10 cellular contexts compared by ENCODE assay signal in genomic region chr7:229184-229964, GRCh38. TPM values are rescaled to one million over a fixed set of nuclear protein-coding genes. Genes with fewer than 3 reads are reported as not detected.
DNase-seq lines count a peak whose midpoint lies in the region; ATAC-seq, FAIRE-seq and TF ChIP-seq lines count a peak whose summit lies in the region.
"Had no signal": no experiment of that assay in that cellular context is flagged by ENCODE, and none has a peak within 500 bp of the region (broad histone marks: within the 10 kb centered on the region; RNA-seq: fewer than 3 reads in every experiment).

No MANE protein-coding gene starts in this region.

- DNase-seq in EL (peak; percentile 89), chondrocyte (ENCODE audit: low spot score) (no peak), H7 (no peak), T-cell (no peak), urothelium cell line (ENCODE audit: low spot score) (no peak)
- DNase-seq: stimulated activated CD4-positive, alpha-beta T cell treated with anti-CD3 and anti-CD28 coated beads, Interleukin-2, amount 100 ng/mL, for 24 hours had no signal

- ATAC-seq in T-cell (replicated peaks in 1 of 4) (no peak), HG03342 (IDR thresholded peaks at IDR 0.05; ENCODE audit: unreplicated experiment) (no peak)

- TF ChIP-seq CTCF in chondrocyte (IDR thresholded peaks at IDR 0.05), result no peak

- no peaks in the 10 kb centered on the region for H3K36me3 ChIP-seq in H7 (replicated peaks; ENCODE audit: control insufficient read depth, insufficient read depth, low read length)

- peaks cover 60% of the 10 kb centered on the region for H3K4me1 Mint-ChIP-seq in chondrocyte (ENCODE audit: low read depth)
- H3K4me1 Mint-ChIP-seq in T-cell, result no peaks in the 10 kb centered on the region

- FAIRE-seq in urothelium cell line (lab: Jason Lieb, UNC), result no peak

- H3K9me3 Mint-ChIP-seq in chondrocyte (ENCODE audit: low read depth) (no peaks in the 10 kb centered on the region), T-cell (no peaks in the 10 kb centered on the region)
- H3K9me3 Mint-ChIP-seq: activated T-helper 2 cell treated with anti-CD3 and anti-CD28 coated beads, Interferon-gamma antibody, Interleukin-2, Interleukin-4, amounts not matched to agents 10 μg/mL and 5 μg/mL and 100 μg/mL, durations not matched to agents 14 hours and 24 hours and 36 hours had no signal

- H3K27me3 ChIP-seq in layer of hippocampus (ENCODE audit: control insufficient read depth, insufficient read depth, low read length) (no peaks in the 10 kb centered on the region), H7 (ENCODE audit: control insufficient read depth, insufficient read depth, low read length) (no peaks in the 10 kb centered on the region)

- H3K27me3 Mint-ChIP-seq in chondrocyte (ENCODE audit: low read depth) (no peaks in the 10 kb centered on the region), T-cell (peaks cover 4 to 12% of the 10 kb centered on the region in 2 donors)

- CTCF ChIA-PET in T-cell (lab: Charles Lee), result no interaction called here

- H3K4me3 Mint-ChIP-seq in chondrocyte (ENCODE audit: unreplicated experiment) (no peak overlapping the region), T-cell (no peak overlapping the region)

- H3K27ac Mint-ChIP-seq in chondrocyte (ENCODE audit: unreplicated experiment) (peak overlapping the region; percentile 83), T-cell (no peak overlapping the region)
- H3K27ac Mint-ChIP-seq: activated T-helper 2 cell treated with anti-CD3 and anti-CD28 coated beads, Interferon-gamma antibody, Interleukin-2, Interleukin-4, amounts not matched to agents 10 μg/mL and 5 μg/mL and 100 μg/mL, durations not matched to agents 14 hours and 24 hours and 36 hours had no signal

- H3K4me3 ChIP-seq in skin epidermis, result no peak overlapping the region
- H3K4me3 ChIP-seq in H7 (ENCODE audit: insufficient read depth, low read depth, low read length), result no peak overlapping the region

- H3K36me3 Mint-ChIP-seq in chondrocyte (ENCODE audit: low read depth) (peaks cover 2% of the 10 kb centered on the region), T-cell (no peaks in the 10 kb centered on the region)

- POLR2A ChIA-PET in T-cell (lab: Charles Lee), result no interaction called here

- H3K27ac ChIP-seq in layer of hippocampus (ENCODE audit: low read depth, low read length) (peak overlapping the region; percentile 10), skin epidermis (peak overlapping the region in 14 of 21 experiments; percentile 6 to 90 (median 64))

RNA-seq across cellular contexts. Expression of gene FAM20C, which starts 37.0 kb away (rescaled TPM):
- total RNA-seq in chondrocyte, result 34.4 to 58.1 TPM (median 35.0 TPM) in 3 replicates
- 63.2 and 71.5 TPM in 2 replicates for total RNA-seq in H7 (2014; rRNA removed; shearing (Covaris generic))
- 1 to 10 TPM in 3 of 5 donors, under 1 TPM in 2; 0.18 to 2.0 (median 1.2) TPM for total RNA-seq in T-cell

Comparison
In these comparisons a context has a peak if more than half of its experiments do, and no peak if none do; other contexts are left out.
1. RNA of gene FAM20C, which starts 37.0 kb away (total RNA-seq): 63.2 to 71.5 TPM in H7 and 34.4 to 58.1 TPM in chondrocyte; 0.18 to 2.0 TPM in T-cell; every median in the first group is over 10 times any median in the second.